ENCODE assay signal across 8 cellular contexts in the genomic region with DNA sequence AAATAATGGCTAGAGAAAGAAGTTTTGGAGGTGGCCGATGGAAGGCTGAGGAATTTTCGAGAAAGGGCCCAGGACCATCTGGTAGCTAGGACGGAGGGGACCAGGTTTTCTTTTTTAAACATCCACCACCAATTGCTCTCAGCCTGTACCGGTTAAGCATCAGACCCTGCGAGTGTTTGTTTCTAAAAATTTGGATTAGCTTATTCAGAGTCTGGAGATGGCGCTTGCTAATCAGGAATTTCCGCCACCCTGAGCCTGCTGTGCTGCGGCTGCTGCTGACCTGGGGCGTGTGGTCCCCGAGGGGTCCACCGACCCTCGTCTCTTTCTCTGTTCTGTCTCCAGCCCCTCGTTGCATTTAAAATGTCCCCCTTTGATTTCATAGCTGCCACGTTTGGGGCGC. TPM values are rescaled to one million over a fixed set of nuclear protein-coding genes. Genes with fewer than 3 reads are reported as not detected.
DNase-seq lines count a peak whose midpoint lies in the region; ATAC-seq, FAIRE-seq and TF ChIP-seq lines count a peak whose summit lies in the region.

No MANE protein-coding gene starts in this region.

- TF ChIP-seq CTCF in AG04449 (IDR thresholded peaks at IDR 0.05; ENCODE audit: insufficient read depth, low read length, missing control alignments) (no peak), HFF-Myc (IDR thresholded peaks at IDR 0.05; ENCODE audit: low read depth, low read length, missing control alignments) (no peak), astrocyte (IDR thresholded peaks at IDR 0.05; ENCODE audit: insufficient read depth, low read depth, low read length) (no peak), mesothelial cell of epicardium (IDR thresholded peaks at IDR 0.05; ENCODE audit: unreplicated experiment) (no peak)

- peaks cover 2% of the 10 kb centered on the region for H3K27me3 ChIP-seq in astrocyte (ENCODE audit: insufficient read depth, low read length)

- peaks cover 4% of the 10 kb centered on the region for H3K36me3 ChIP-seq in astrocyte (ENCODE audit: insufficient read depth, low read length)

- H3K79me2 ChIP-seq in astrocyte (ENCODE audit: insufficient read depth, low read length) = peaks cover 48% of the 10 kb centered on the region

- H3K27ac Mint-ChIP-seq in astrocyte (ENCODE audit: unreplicated experiment) (peak overlapping the region; percentile 70), mesothelial cell of epicardium (peak overlapping the region; percentile 64)

- H3K9me3 ChIP-seq in astrocyte (ENCODE audit: insufficient read depth, low read depth, low read length) = no peaks in the 10 kb centered on the region

- H3K4me1 Mint-ChIP-seq in astrocyte (ENCODE audit: low read depth, unreplicated experiment) = peaks cover 35% of the 10 kb centered on the region
- peaks cover 30% of the 10 kb centered on the region for H3K4me1 Mint-ChIP-seq in mesothelial cell of epicardium

- CTCF ChIA-PET in AG04449 (lab: Yijun Ruan, JAX) = interaction anchor here (0.6 to 8.6 kb wide), 25 partner anchors 9 to 179 kb away, joined by 3 to 243 read pairs (median 5); a partner anchor contains a TSS

- H3K4me2 ChIP-seq in astrocyte (ENCODE audit: low read length) = peak overlapping the region; percentile 92

- peak overlapping the region; percentile 95 for H3K27ac ChIP-seq in astrocyte (ENCODE audit: low read depth, low read length)

- peak overlapping the region; percentile 92 for H3K9ac ChIP-seq in astrocyte (ENCODE audit: low read length)

- no peaks in the 10 kb centered on the region for H3K9me3 Mint-ChIP-seq in astrocyte (ENCODE audit: unreplicated experiment)
- H3K9me3 Mint-ChIP-seq in mesothelial cell of epicardium = no peaks in the 10 kb centered on the region

- ATAC-seq in GM19324 (IDR thresholded peaks at IDR 0.05; ENCODE audit: low FRiP score, unreplicated experiment) = no peak

- H4K20me1 ChIP-seq in astrocyte (ENCODE audit: insufficient read depth, low read length) = peaks cover 7% of the 10 kb centered on the region

- H3K27me3 Mint-ChIP-seq in astrocyte (ENCODE audit: low read depth, unreplicated experiment) = peaks cover 11% of the 10 kb centered on the region
- no peaks in the 10 kb centered on the region for H3K27me3 Mint-ChIP-seq in mesothelial cell of epicardium (ENCODE audit: low read depth)

- no peak for FAIRE-seq in astrocyte (lab: Jason Lieb, UNC)

- POLR2A ChIA-PET in AG04449 (lab: Yijun Ruan, JAX) = interaction anchor here (0.6 to 2.7 kb wide), 19 partner anchors 12 to 187 kb away, joined by 3 to 23 read pairs (median 4); a partner anchor contains a TSS

- H3K4me1 ChIP-seq in astrocyte (ENCODE audit: insufficient read depth, low read length) = peaks cover 54% of the 10 kb centered on the region

- H2AFZ ChIP-seq in astrocyte (ENCODE audit: low read depth, low read length) = peak overlapping the region; percentile 59

- H3K4me3 Mint-ChIP-seq in astrocyte (ENCODE audit: unreplicated experiment) (peak overlapping the region; percentile 73), mesothelial cell of epicardium (peak overlapping the region; percentile 80)

- H3K36me3 Mint-ChIP-seq in astrocyte (ENCODE audit: low read depth, unreplicated experiment) (peaks cover 5% of the 10 kb centered on the region), mesothelial cell of epicardium (no peaks in the 10 kb centered on the region)

- H3K4me3 ChIP-seq in AG04449 (ENCODE audit: low read depth, low read length) = peak overlapping the region; percentile 70
- peak overlapping the region; percentile 64 for H3K4me3 ChIP-seq in HFF-Myc (replicated peaks; ENCODE audit: low read depth, low read length)
- H3K4me3 ChIP-seq in astrocyte (ENCODE audit: insufficient read depth, low read depth, low read length) = peak overlapping the region; percentile 69

- DNase-seq in AG04449 (ENCODE audit: low read depth, low spot score) = no peak
- no peak for DNase-seq in HFF-Myc (ENCODE audit: extremely low read depth, low read depth)
- peak; percentile 24 for DNase-seq in astrocyte (ENCODE audit: low read depth)
- no peak for DNase-seq in mesothelial cell of epicardium (ENCODE audit: low spot score in 2 of 2, unreplicated experiment in 2 of 2)
- no peak for DNase-seq in iPS-NIHi7 (ENCODE audit: extremely low spot score)
- no peak for DNase-seq in NCI-H526 treated with DMSO at 0.1 percent for 48 hours (lab: John Stamatoyannopoulos, UW)
- DNase-seq in LoVo (ENCODE audit: low spot score) = no peak

RNA-seq across cellular contexts. Expression of a gene that starts 2.0 kb away (rescaled TPM):
- total RNA-seq in astrocyte (11.8 and 16.2 TPM in 2 replicates), mesothelial cell of epicardium (27.6 to 28.9 TPM (median 27.8 TPM) in 3 replicates)

RNA-seq across cellular contexts. Expression of a gene that starts 8.6 kb away (rescaled TPM):
- total RNA-seq in astrocyte (not detected in 2 replicates), mesothelial cell of epicardium (not detected in 3 replicates)

RNA-seq across cellular contexts. Expression of a gene that starts 43.8 kb away (rescaled TPM):
- 148 and 157 TPM in 2 replicates for total RNA-seq in astrocyte
- 49.6 to 55.6 TPM (median 52.9 TPM) in 3 replicates for total RNA-seq in mesothelial cell of epicardium

RNA-seq across cellular contexts. Expression of a gene that starts 57.6 kb away (rescaled TPM):
- total RNA-seq in astrocyte = 55.2 and 61.4 TPM in 2 replicates
- 71.6 to 80.5 TPM (median 74.0 TPM) in 3 replicates for total RNA-seq in mesothelial cell of epicardium
